Comparison of ENCODE assay signal across 1 cellular context in the genomic region with DNA sequence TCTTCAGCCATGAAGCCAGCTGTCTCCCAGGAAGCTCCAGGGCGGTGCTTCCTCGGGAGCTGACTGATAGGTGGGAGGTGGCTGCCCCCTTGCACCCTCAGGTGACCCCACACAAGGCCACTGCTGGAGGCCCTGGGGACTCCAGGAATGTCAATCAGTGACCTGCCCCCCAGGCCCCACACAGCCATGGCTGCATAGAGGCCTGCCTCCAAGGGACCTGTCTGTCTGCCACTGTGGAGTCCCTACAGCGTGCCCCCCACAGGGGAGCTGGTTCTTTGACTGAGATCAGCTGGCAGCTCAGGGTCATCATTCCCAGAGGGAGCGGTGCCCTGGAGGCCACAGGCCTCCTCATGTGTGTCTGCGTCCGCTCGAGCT.
TF ChIP-seq lines count a peak whose summit lies in the region.

No MANE protein-coding gene starts in this region.

TF ChIP-seq in IMR-90, 13 proteins besides CTCF, POLR2A, EP300 and RAD21 (continued from another document):
- TF ChIP-seq ELK1 (IDR thresholded peaks at IDR 0.05; ENCODE audit: borderline replicate concordance, low read depth, low read length) (no peak), CHD1 (IDR thresholded peaks at IDR 0.05; ENCODE audit: low read depth, low read length) (no peak), FOS (IDR thresholded peaks at IDR 0.05; ENCODE audit: low read depth, low read length) (no peak), MXI1 (IDR thresholded peaks at IDR 0.05; ENCODE audit: borderline replicate concordance, low read depth, low read length) (no peak), RFX5 (IDR thresholded peaks at IDR 0.05; ENCODE audit: low read depth, low read length) (no peak), NFE2L2 (IDR thresholded peaks at IDR 0.05; ENCODE audit: low read depth, low read length) (no peak), BHLHE40 (IDR thresholded peaks at IDR 0.05; ENCODE audit: low read depth, low read length) (no peak), SMC3 (IDR thresholded peaks at IDR 0.05; ENCODE audit: low read depth, low read length) (no peak), CEBPB (IDR thresholded peaks at IDR 0.05; ENCODE audit: low read depth, low read length) (no peak), RCOR1 (IDR thresholded peaks at IDR 0.05; ENCODE audit: insufficient replicate concordance, low read length) (no peak)
- TF ChIP-seq, protein P1, sequence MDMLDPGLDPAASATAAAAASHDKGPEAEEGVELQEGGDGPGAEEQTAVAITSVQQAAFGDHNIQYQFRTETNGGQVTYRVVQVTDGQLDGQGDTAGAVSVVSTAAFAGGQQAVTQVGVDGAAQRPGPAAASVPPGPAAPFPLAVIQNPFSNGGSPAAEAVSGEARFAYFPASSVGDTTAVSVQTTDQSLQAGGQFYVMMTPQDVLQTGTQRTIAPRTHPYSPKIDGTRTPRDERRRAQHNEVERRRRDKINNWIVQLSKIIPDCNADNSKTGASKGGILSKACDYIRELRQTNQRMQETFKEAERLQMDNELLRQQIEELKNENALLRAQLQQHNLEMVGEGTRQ (IDR thresholded peaks at IDR 0.05; ENCODE audit: low read depth, low read length): no peak
